In genomic region chr2:3009499-3009882, GRCh38 we compare ENCODE assay signal across 29 cellular contexts.
"Had no signal": no experiment of that assay in that cellular context is flagged by ENCODE, and none has a peak within 500 bp of the region (broad histone marks: within the 10 kb centered on the region; RNA-seq: fewer than 3 reads in every experiment).

No MANE protein-coding gene starts in this region.

- H3K4me1 Mint-ChIP-seq: activated naive CD4-positive, alpha-beta T cell treated with anti-CD3 and anti-CD28 coated beads, Interleukin-2, amount 10 ng/mL, durations not matched to agents 7 days and 5 days; activated naive CD8-positive, alpha-beta T cell treated with anti-CD3 and anti-CD28 coated beads, Interleukin-2, amount 50 U/mL, for 24 hours had no signal

- DNase-seq: activated CD4-positive, alpha-beta memory T cell treated with anti-CD3 and anti-CD28 coated beads for 36 hours; activated CD4-positive, alpha-beta T cell treated with anti-CD3 and anti-CD28 coated beads, Interleukin-2, amount 50 U/mL, for 1 hour; activated CD8-positive, alpha-beta memory T cell treated with anti-CD3 and anti-CD28 coated beads, Interleukin-2, amount 50 U/mL, for 48 hours; activated effector memory CD4-positive, alpha-beta T cell treated with Interleukin-2 at 50 U/mL for 16 hours; activated naive CD4-positive, alpha-beta T cell treated with anti-CD3 and anti-CD28 coated beads, Interleukin-2, amount 10 ng/mL, durations not matched to agents 7 days and 5 days; activated naive CD8-positive, alpha-beta T cell treated with anti-CD3 and anti-CD28 coated beads, Interleukin-2, amount 50 U/mL, for 24 hours; activated T-cell treated with anti-CD3 and anti-CD28 coated beads, Interleukin-2, amount 50 U/mL, for 48 hours; anterior cingulate cortex; brain microvascular endothelial cell; NCI-H1092 treated with DMSO at 0.1 percent for 48 hours; NCI-H1417; NCI-H146; NCI-H187; NCI-H2029 treated with DMSO at 0.1 percent for 48 hours; NCI-H2107; NCI-H2171; NCI-H510A; NCI-H526; NCI-H748 treated with DMSO at 0.1 percent for 48 hours; NK-92 treated with Interleukin-12 subunit alpha and Interleukin-12 subunit beta, amount 100 ng/mL, for 24 hours; PC-3; Peyer's patch; RPMI8226; SHP77 treated with DMSO at 0.1 percent for 48 hours had no signal

- H3K4me1 ChIP-seq: Peyer's patch, SJSA1 had no signal

- H3K36me3 ChIP-seq: brain microvascular endothelial cell, Peyer's patch, SJSA1 had no signal

- H3K9ac ChIP-seq: SK-N-SH had no signal

- H3K9me3 Mint-ChIP-seq: activated naive CD4-positive, alpha-beta T cell treated with anti-CD3 and anti-CD28 coated beads, Interleukin-2, amount 10 ng/mL, durations not matched to agents 7 days and 5 days; T-helper 1 cell treated with Interleukin-12 subunit alpha and Interleukin-12 subunit beta and Interleukin-4 antibody, amounts not matched to agents 30 μg/mL and 1 μg/mL, for 36 hours; T-helper 2 cell treated with Interferon-gamma antibody and Interleukin-4, amounts not matched to agents 5 μg/mL and 100 μg/mL, for 36 hours had no signal

- H3K4me2 ChIP-seq: SK-N-SH had no signal

- H3K27me3 ChIP-seq: brain microvascular endothelial cell, Peyer's patch, SJSA1 had no signal

- H3K9me3 ChIP-seq: SK-N-SH had no signal

- H3K27ac Mint-ChIP-seq: activated CD4-positive, alpha-beta memory T cell treated with anti-CD3 and anti-CD28 coated beads for 36 hours; activated naive CD4-positive, alpha-beta T cell treated with anti-CD3 and anti-CD28 coated beads, Interleukin-2, amount 10 ng/mL, durations not matched to agents 7 days and 5 days; activated naive CD8-positive, alpha-beta T cell; activated naive CD8-positive, alpha-beta T cell treated with anti-CD3 and anti-CD28 coated beads, Interleukin-2, amount 50 U/mL, for 24 hours; T-helper 1 cell treated with Interleukin-12 subunit alpha and Interleukin-12 subunit beta and Interleukin-4 antibody, amounts not matched to agents 30 μg/mL and 1 μg/mL, for 36 hours; T-helper 2 cell treated with Interferon-gamma antibody and Interleukin-4, amounts not matched to agents 5 μg/mL and 100 μg/mL, for 36 hours had no signal

- H3K27me3 Mint-ChIP-seq: activated naive CD4-positive, alpha-beta T cell treated with anti-CD3 and anti-CD28 coated beads, Interleukin-2, amount 10 ng/mL, durations not matched to agents 7 days and 5 days had no signal

- H3K4me3 Mint-ChIP-seq: activated CD4-positive, alpha-beta memory T cell treated with anti-CD3 and anti-CD28 coated beads for 36 hours; activated naive CD4-positive, alpha-beta T cell treated with anti-CD3 and anti-CD28 coated beads, Interleukin-2, amount 10 ng/mL, durations not matched to agents 7 days and 5 days; activated naive CD8-positive, alpha-beta T cell; activated naive CD8-positive, alpha-beta T cell treated with anti-CD3 and anti-CD28 coated beads, Interleukin-2, amount 50 U/mL, for 24 hours; T-helper 1 cell treated with Interleukin-12 subunit alpha and Interleukin-12 subunit beta and Interleukin-4 antibody, amounts not matched to agents 30 μg/mL and 1 μg/mL, for 36 hours; T-helper 2 cell treated with Interferon-gamma antibody and Interleukin-4, amounts not matched to agents 5 μg/mL and 100 μg/mL, for 36 hours had no signal

- H3K27ac ChIP-seq: brain microvascular endothelial cell, Peyer's patch, SJSA1 had no signal

- H3K4me3 ChIP-seq: Peyer's patch, SJSA1 had no signal

- H3K36me3 Mint-ChIP-seq: activated CD4-positive, alpha-beta memory T cell treated with anti-CD3 and anti-CD28 coated beads for 36 hours; activated naive CD4-positive, alpha-beta T cell treated with anti-CD3 and anti-CD28 coated beads, Interleukin-2, amount 10 ng/mL, durations not matched to agents 7 days and 5 days had no signal
